Comparison of ENCODE assay signal across 24 cellular contexts in genomic region chr5:37170856-37171255, GRCh38.
"Had no signal": no experiment of that assay in that cellular context is flagged by ENCODE, and none has a peak within 500 bp of the region (broad histone marks: within the 10 kb centered on the region; RNA-seq: fewer than 3 reads in every experiment).

No MANE protein-coding gene starts in this region.

- DNase-seq: dermis blood vessel endothelial cell; dorsolateral prefrontal cortex; effector CD4-positive, alpha-beta T cell; effector memory CD4-positive, alpha-beta T cell; foreskin keratinocyte; glutamatergic neuron; head of caudate nucleus; heart right ventricle; hippocampal formation; left cardiac atrium; left lung; left ventricle myocardium superior; lower lobe of right lung; mesenchymal stem cell; mucosa of descending colon; naive B cell had no signal

- FAIRE-seq: colon, endothelial cell of umbilical vein, frontal cortex, islet of Langerhans, keratinocyte had no signal

- H3K4me3 ChIP-seq: coronary artery, dorsolateral prefrontal cortex, esophagus muscularis mucosa, gastroesophageal sphincter, heart right ventricle, left lung, lower lobe of right lung, mucosa of descending colon had no signal

- H3K9me3 ChIP-seq: esophagus muscularis mucosa, gastroesophageal sphincter, heart right ventricle, left lung, lower lobe of right lung, mucosa of descending colon had no signal

- H3K27me3 ChIP-seq: dorsolateral prefrontal cortex, esophagus muscularis mucosa, foreskin keratinocyte, gastroesophageal sphincter, heart right ventricle, left lung had no signal

- H3K27ac ChIP-seq: coronary artery, dorsolateral prefrontal cortex, esophagus muscularis mucosa, foreskin keratinocyte, gastroesophageal sphincter, heart right ventricle, left lung, lower lobe of right lung had no signal

- H3K4me1 ChIP-seq: esophagus muscularis mucosa, foreskin keratinocyte, gastroesophageal sphincter, heart right ventricle, left lung, lower lobe of right lung had no signal

- ATAC-seq: foreskin keratinocyte, gastroesophageal sphincter, heart right ventricle, left cardiac atrium, left lung, left ventricle myocardium superior, lower lobe of right lung, mucosa of descending colon had no signal
